ENCODE assay signal across 21 cellular contexts in genomic region chr16:73544266-73544665, GRCh38.
"Had no signal": no experiment of that assay in that cellular context is flagged by ENCODE, and none has a peak within 500 bp of the region (broad histone marks: within the 10 kb centered on the region; RNA-seq: fewer than 3 reads in every experiment).

No MANE protein-coding gene starts in this region.

- H3K4me1 Mint-ChIP-seq: activated CD4-positive, alpha-beta memory T cell treated with anti-CD3 and anti-CD28 coated beads, Interleukin-2, amount 10 ng/mL, durations not matched to agents 7 days and 5 days; activated CD8-positive, alpha-beta memory T cell treated with anti-CD3 and anti-CD28 coated beads, Interleukin-2, amount 10 ng/mL, durations not matched to agents 7 days and 5 days had no signal

- FAIRE-seq: keratinocyte had no signal

- DNase-seq: activated CD4-positive, alpha-beta memory T cell treated with anti-CD3 and anti-CD28 coated beads, Interleukin-2, amount 10 ng/mL, durations not matched to agents 7 days and 5 days; activated CD4-positive, alpha-beta T cell treated with anti-CD3 and anti-CD28 coated beads for 48 hours; activated CD4-positive, CD25-positive, alpha-beta regulatory T cell; activated CD8-positive, alpha-beta memory T cell treated with anti-CD3 and anti-CD28 coated beads, Interleukin-2, amount 10 ng/mL, durations not matched to agents 7 days and 5 days; activated naive CD4-positive, alpha-beta T cell; activated naive CD8-positive, alpha-beta T cell treated with anti-CD3 and anti-CD28 coated beads for 36 hours; amniotic stem cell; effector memory CD8-positive, alpha-beta T cell; foreskin fibroblast; midbrain; stimulated activated CD4-positive, alpha-beta T cell treated with anti-CD3 and anti-CD28 coated beads, Interleukin-4, amount 100 ng/mL, for 1 hour; testis had no signal

- H3K27ac ChIP-seq: hepatocyte, neutrophil, parathyroid adenoma, testis had no signal

- H3K4me1 ChIP-seq: parathyroid adenoma, testis had no signal

- H3K9me3 Mint-ChIP-seq: activated naive CD8-positive, alpha-beta T cell treated with anti-CD3 and anti-CD28 coated beads for 36 hours; dendritic cell treated with granulocyte-macrophage colony-stimulating factor and Interleukin-4, amounts not matched to agents 40 ng/mL and 50 ng/mL, for 4 days had no signal

- H3K4me3 ChIP-seq: hepatocyte, lung, smooth muscle cell, testis had no signal

- H3K27me3 ChIP-seq: testis had no signal

- H3K27ac Mint-ChIP-seq: activated CD4-positive, alpha-beta memory T cell treated with anti-CD3 and anti-CD28 coated beads, Interleukin-2, amount 10 ng/mL, durations not matched to agents 7 days and 5 days; activated CD8-positive, alpha-beta memory T cell treated with anti-CD3 and anti-CD28 coated beads, Interleukin-2, amount 10 ng/mL, durations not matched to agents 7 days and 5 days; activated naive CD8-positive, alpha-beta T cell treated with anti-CD3 and anti-CD28 coated beads for 36 hours; dendritic cell treated with granulocyte-macrophage colony-stimulating factor and Interleukin-4, amounts not matched to agents 40 ng/mL and 50 ng/mL, for 4 days; effector memory CD8-positive, alpha-beta T cell had no signal

- H3K79me2 ChIP-seq: hepatocyte, parathyroid adenoma had no signal

- H3K4me2 ChIP-seq: hepatocyte, smooth muscle cell had no signal

- H2AFZ ChIP-seq: hepatocyte, parathyroid adenoma had no signal

- ATAC-seq: activated CD8-positive, alpha-beta memory T cell treated with anti-CD3 and anti-CD28 coated beads, Interleukin-2, amount 10 ng/mL, durations not matched to agents 7 days and 5 days; effector memory CD8-positive, alpha-beta T cell; left lobe of liver; sciatic nerve had no signal

- H3K9me3 ChIP-seq: neutrophil, testis had no signal

- H3K36me3 Mint-ChIP-seq: activated CD8-positive, alpha-beta memory T cell treated with anti-CD3 and anti-CD28 coated beads, Interleukin-2, amount 10 ng/mL, durations not matched to agents 7 days and 5 days; activated naive CD8-positive, alpha-beta T cell treated with anti-CD3 and anti-CD28 coated beads for 36 hours had no signal

- H3K9ac ChIP-seq: parathyroid adenoma had no signal

- H3K36me3 ChIP-seq: neutrophil had no signal

- H3K4me3 Mint-ChIP-seq: activated CD4-positive, alpha-beta memory T cell treated with anti-CD3 and anti-CD28 coated beads, Interleukin-2, amount 10 ng/mL, durations not matched to agents 7 days and 5 days; activated CD8-positive, alpha-beta memory T cell treated with anti-CD3 and anti-CD28 coated beads, Interleukin-2, amount 10 ng/mL, durations not matched to agents 7 days and 5 days; activated naive CD8-positive, alpha-beta T cell treated with anti-CD3 and anti-CD28 coated beads for 36 hours; dendritic cell treated with granulocyte-macrophage colony-stimulating factor and Interleukin-4, amounts not matched to agents 40 ng/mL and 50 ng/mL, for 4 days; effector memory CD8-positive, alpha-beta T cell had no signal
